8 cellular contexts compared by ENCODE assay signal in genomic region chr6:30719791-30720737, GRCh38. TPM values are rescaled to one million over a fixed set of nuclear protein-coding genes. Genes with fewer than 3 reads are reported as not detected.
DNase-seq lines count a peak whose midpoint lies in the region; ATAC-seq lines count a peak whose summit lies in the region.

TUBB (plus strand) TSS chr6:30720352; CDS start chr6:30720507, 155 bp downstream.

- DNase-seq in CD4-positive, CD25-positive, alpha-beta regulatory T cell, result peak; percentile 92 to 98 (median 94)
- peak in 75 of 76 experiments; percentile 66 to 99 (median 97) for DNase-seq in HUDEP-2 (lab: John Stamatoyannopoulos, UW; ENCODE audit: unreplicated experiment in 76 of 76)
- peak; percentile 97 for DNase-seq in NOMO-1 treated with dmso at 0.1 percent for 144 hours (lab: John Stamatoyannopoulos, UW; ENCODE audit: unreplicated experiment)
- peak; percentile 86 to 89 for DNase-seq in activated CD8-positive, alpha-beta memory T cell treated with anti-CD3 and anti-CD28 coated beads for 4 hours (ENCODE audit: low read depth in 2 of 2)
- DNase-seq in effector memory CD4-positive, alpha-beta T cell, result peak; percentile 91 to 92 (median 91)
- DNase-seq in lung microvascular endothelial cell (ENCODE audit: low read depth in 2 of 2), result peak; percentile 98
- peak; percentile 84 to 90 (median 84) for DNase-seq in stimulated activated CD4-positive, alpha-beta T cell treated with anti-CD3 and anti-CD28 coated beads, TNF-alpha, amount 100 ng/mL, for 4 hours (ENCODE audit: low read depth in 3 of 3)

- H3K9me3 ChIP-seq in CD4-positive, CD25-positive, alpha-beta regulatory T cell (ENCODE audit: control insufficient read depth in 2 of 2, low read length in 2 of 2), result no peaks in the 10 kb centered on the region
- no peaks in the 10 kb centered on the region for H3K9me3 ChIP-seq in effector memory CD4-positive, alpha-beta T cell (ENCODE audit: control insufficient read depth, low read length)

- no peaks in the 10 kb centered on the region for H3K27me3 ChIP-seq in CD4-positive, CD25-positive, alpha-beta regulatory T cell (ENCODE audit: control insufficient read depth, insufficient read depth, low read length)
- no peaks in the 10 kb centered on the region for H3K27me3 ChIP-seq in effector memory CD4-positive, alpha-beta T cell (replicated peaks; ENCODE audit: control insufficient read depth, insufficient read depth, low read length, poor library complexity, severe bottlenecking)

- H3K4me3 Mint-ChIP-seq in CD4-positive, CD25-positive, alpha-beta regulatory T cell, result peak within 1 kb of the TSS; percentile 98 to 99 (median 99)

- peaks cover 49% of the 10 kb centered on the region for H3K4me1 ChIP-seq in CD4-positive, CD25-positive, alpha-beta regulatory T cell (ENCODE audit: control insufficient read depth, insufficient read depth, low read length, poor library complexity, severe bottlenecking)
- H3K4me1 ChIP-seq in effector memory CD4-positive, alpha-beta T cell (ENCODE audit: control insufficient read depth, insufficient read depth, low read length, poor library complexity, severe bottlenecking), result peaks cover 15% of the 10 kb centered on the region

- H3K27ac Mint-ChIP-seq in CD4-positive, CD25-positive, alpha-beta regulatory T cell, result peak within 1 kb of the TSS; percentile 96 to 98 (median 97)

- peaks cover 25% of the 10 kb centered on the region for H3K36me3 Mint-ChIP-seq in CD4-positive, CD25-positive, alpha-beta regulatory T cell

- H3K27ac ChIP-seq in CD4-positive, CD25-positive, alpha-beta regulatory T cell (ENCODE audit: insufficient read depth, low read length, poor library complexity, severe bottlenecking), result peak within 1 kb of the TSS; percentile 94
- peak within 1 kb of the TSS; percentile 85 for H3K27ac ChIP-seq in effector memory CD4-positive, alpha-beta T cell (ENCODE audit: insufficient read depth, low read length, poor library complexity, severe bottlenecking)

- peaks cover 0 to 1% (median 0%) of the 10 kb centered on the region in 7 donors for H3K9me3 Mint-ChIP-seq in CD4-positive, CD25-positive, alpha-beta regulatory T cell

- peaks cover 24% of the 10 kb centered on the region for H3K36me3 ChIP-seq in CD4-positive, CD25-positive, alpha-beta regulatory T cell (ENCODE audit: control insufficient read depth, insufficient read depth, low read length)
- peaks cover 23% of the 10 kb centered on the region for H3K36me3 ChIP-seq in effector memory CD4-positive, alpha-beta T cell (ENCODE audit: control insufficient read depth, insufficient read depth, low read length)

- H3K4me3 ChIP-seq in CD4-positive, CD25-positive, alpha-beta regulatory T cell (ENCODE audit: low read depth, low read length), result peak within 1 kb of the TSS; percentile 97
- peak within 1 kb of the TSS; percentile 63 for H3K4me3 ChIP-seq in effector memory CD4-positive, alpha-beta T cell (ENCODE audit: insufficient read depth, low read depth, low read length, poor library complexity, severe bottlenecking)

- peaks cover 24 to 73% (median 54%) of the 10 kb centered on the region in 4 donors for H3K4me1 Mint-ChIP-seq in CD4-positive, CD25-positive, alpha-beta regulatory T cell

- H3K27me3 Mint-ChIP-seq in CD4-positive, CD25-positive, alpha-beta regulatory T cell, result peaks cover 9% of the 10 kb centered on the region

- ATAC-seq in CD4-positive, CD25-positive, alpha-beta regulatory T cell (ENCODE audit: low read depth in 2 of 2), result peak; percentile 64 to 65
- ATAC-seq in GM19452 (IDR thresholded peaks at IDR 0.05; ENCODE audit: unreplicated experiment), result peak; percentile 40

RNA-seq across cellular contexts. Expression of gene TUBB, which starts in this region (rescaled TPM):
- total RNA-seq in CD4-positive, CD25-positive, alpha-beta regulatory T cell, result 119 TPM
- 100 to 1,000 TPM; 125 to 158 (median 138) TPM for polyA plus RNA-seq in CD4-positive, CD25-positive, alpha-beta regulatory T cell
- total RNA-seq in lung microvascular endothelial cell, result 267 and 311 TPM in 2 replicates

Comparison
In these comparisons a context has a peak if more than half of its experiments do, and no peak if none do; other contexts are left out.
1. Peak in every context shown above with its lines: DNase-seq, ATAC-seq, H3K4me3 ChIP-seq and H3K27ac ChIP-seq.